18 cellular contexts compared by ENCODE assay signal in genomic region chr22:35612903-35613302, GRCh38. TPM values are rescaled to one million over a fixed set of nuclear protein-coding genes. Genes with fewer than 3 reads are reported as not detected.
DNase-seq lines count a peak whose midpoint lies in the region; ATAC-seq and TF ChIP-seq lines count a peak whose summit lies in the region.
"Had no signal": no experiment of that assay in that cellular context is flagged by ENCODE, and none has a peak within 500 bp of the region (broad histone marks: within the 10 kb centered on the region; RNA-seq: fewer than 3 reads in every experiment).

No MANE protein-coding gene starts in this region.

- no peak overlapping the region for H3K4me2 ChIP-seq in mesenchymal stem cell (ENCODE audit: low read length, poor library complexity, severe bottlenecking)

- H2BK15ac ChIP-seq in mesenchymal stem cell (ENCODE audit: low read depth, poor library complexity, severe bottlenecking) = no peak overlapping the region

- H3K27ac ChIP-seq in left ventricle myocardium inferior (replicated peaks) = peak overlapping the region; percentile 92
- H3K27ac ChIP-seq in mesenchymal stem cell (ENCODE audit: low read length, poor library complexity, severe bottlenecking) = no peak overlapping the region
- H3K27ac ChIP-seq: BLaER1, Peyer's patch had no signal

- H2AK5ac ChIP-seq in mesenchymal stem cell (ENCODE audit: low read length, severe bottlenecking) = no peak overlapping the region

- H3K9me3 Mint-ChIP-seq in activated CD8-positive, alpha-beta memory T cell treated with anti-CD3 and anti-CD28 coated beads, Interleukin-2, amount 10 ng/mL, durations not matched to agents 7 days and 5 days (ENCODE audit: low read depth) = no peaks in the 10 kb centered on the region
- H3K9me3 Mint-ChIP-seq in activated T-cell treated with anti-CD3 and anti-CD28 coated beads, Interleukin-2, amount 50 U/mL, for 24 hours = no peaks in the 10 kb centered on the region

- no peak overlapping the region for H2BK5ac ChIP-seq in mesenchymal stem cell (ENCODE audit: low read depth, low read length, poor library complexity, severe bottlenecking)

- H4K8ac ChIP-seq in mesenchymal stem cell (ENCODE audit: low read length) = no peak overlapping the region

- no peak overlapping the region for H3K14ac ChIP-seq in mesenchymal stem cell (ENCODE audit: low read length in 2 of 2)

- no peak overlapping the region for H3K4me3 Mint-ChIP-seq in activated CD8-positive, alpha-beta memory T cell treated with anti-CD3 and anti-CD28 coated beads, Interleukin-2, amount 10 ng/mL, durations not matched to agents 7 days and 5 days
- no peak overlapping the region for H3K4me3 Mint-ChIP-seq in activated T-cell treated with anti-CD3 and anti-CD28 coated beads, Interleukin-2, amount 50 U/mL, for 24 hours

- H3K36me3 ChIP-seq in left ventricle myocardium inferior (peaks cover 24% of the 10 kb centered on the region), mesenchymal stem cell (ENCODE audit: control insufficient read depth in 1 of 2, insufficient read depth in 2 of 2, low read depth in 1 of 2, low read length in 2 of 2) (no peaks in the 10 kb centered on the region)
- H3K36me3 ChIP-seq: BLaER1, HAP-1, Peyer's patch had no signal

- TF ChIP-seq CTCF in left ventricle myocardium inferior (IDR thresholded peaks at IDR 0.05; ENCODE audit: borderline replicate concordance) = no peak

- H2BK120ac ChIP-seq in mesenchymal stem cell (ENCODE audit: low read depth, low read length) = no peak overlapping the region

- no peaks in the 10 kb centered on the region for H3K9me3 ChIP-seq in left ventricle myocardium inferior (replicated peaks)
- no peaks in the 10 kb centered on the region for H3K9me3 ChIP-seq in mesenchymal stem cell (ENCODE audit: control insufficient read depth, low read length)
- H3K9me3 ChIP-seq: BLaER1, HAP-1, Peyer's patch had no signal

- peaks cover 20% of the 10 kb centered on the region for H3K27me3 Mint-ChIP-seq in activated CD8-positive, alpha-beta memory T cell treated with anti-CD3 and anti-CD28 coated beads, Interleukin-2, amount 10 ng/mL, durations not matched to agents 7 days and 5 days
- H3K27me3 Mint-ChIP-seq in activated T-cell treated with anti-CD3 and anti-CD28 coated beads, Interleukin-2, amount 50 U/mL, for 24 hours = peaks cover 21% of the 10 kb centered on the region

- no peak for ATAC-seq in activated CD8-positive, alpha-beta memory T cell treated with anti-CD3 and anti-CD28 coated beads, Interleukin-2, amount 10 ng/mL, durations not matched to agents 7 days and 5 days
- ATAC-seq in GM21526 (IDR thresholded peaks at IDR 0.05; ENCODE audit: low FRiP score, unreplicated experiment) (no peak), HG03108 (IDR thresholded peaks at IDR 0.05; ENCODE audit: unreplicated experiment) (no peak)
- ATAC-seq: K562 had no signal

- H3K4ac ChIP-seq in mesenchymal stem cell (ENCODE audit: low read depth in 1 of 2, low read length in 2 of 2) = no peak overlapping the region

- no peak overlapping the region for H3K23ac ChIP-seq in mesenchymal stem cell (ENCODE audit: low read length in 2 of 2)

- no peaks in the 10 kb centered on the region for H3K79me1 ChIP-seq in mesenchymal stem cell (replicated peaks; ENCODE audit: low read length, poor library complexity, severe bottlenecking)

- no peak overlapping the region for H2AFZ ChIP-seq in mesenchymal stem cell (ENCODE audit: low read depth, low read length)

- peaks cover 26% of the 10 kb centered on the region for H3K4me1 Mint-ChIP-seq in activated CD8-positive, alpha-beta memory T cell treated with anti-CD3 and anti-CD28 coated beads, Interleukin-2, amount 10 ng/mL, durations not matched to agents 7 days and 5 days
- H3K4me1 Mint-ChIP-seq in activated T-cell treated with anti-CD3 and anti-CD28 coated beads, Interleukin-2, amount 50 U/mL, for 24 hours (ENCODE audit: low read depth) = peaks cover 27% of the 10 kb centered on the region

- no peak overlapping the region for H2BK12ac ChIP-seq in mesenchymal stem cell (ENCODE audit: low read length in 2 of 2)

- WGBS in mesenchymal stem cell = 93% methylated on average over 12 of the region's 12 CpGs

- intact Hi-C loops in left ventricle myocardium inferior (cut with micrococcal nuclease) = no loop called here

- no peak for DNase-seq in activated CD8-positive, alpha-beta memory T cell treated with anti-CD3 and anti-CD28 coated beads, Interleukin-2, amount 10 ng/mL, durations not matched to agents 7 days and 5 days
- DNase-seq in activated CD8-positive, alpha-beta memory T cell treated with anti-CD3 and anti-CD28 coated beads, Interleukin-2, amount 50 U/mL, for 4 hours = no peak
- peak; percentile 63 for DNase-seq in left ventricle myocardium inferior
- DNase-seq in mesenchymal stem cell = no peak
- DNase-seq in activated T-cell treated with anti-CD3 and anti-CD28 coated beads, Interleukin-2, amount 50 U/mL, for 24 hours = no peak
- DNase-seq in GM19238 (ENCODE audit: insufficient read length, low spot score) = no peak
- DNase-seq: 8988T, DMS79 treated with DMSO at 0.1 percent for 48 hours, NCI-H2081 treated with DMSO at 0.1 percent for 48 hours, NCI-H510A treated with DMSO at 0.1 percent for 48 hours, Peyer's patch, SHP77 had no signal

- H3K27me3 ChIP-seq in left ventricle myocardium inferior (ENCODE audit: low read depth) (no peaks in the 10 kb centered on the region), mesenchymal stem cell (ENCODE audit: control insufficient read depth in 1 of 2, insufficient read depth in 1 of 2, low read length in 2 of 2) (peaks cover 35 to 54% of the 10 kb centered on the region in 2 experiments)
- H3K27me3 ChIP-seq: BLaER1, Peyer's patch had no signal

- H3K9ac ChIP-seq in mesenchymal stem cell (ENCODE audit: low read length) = no peak overlapping the region
- H3K9ac ChIP-seq: BLaER1 had no signal

- peak overlapping the region; percentile 31 for H3K27ac Mint-ChIP-seq in activated CD8-positive, alpha-beta memory T cell treated with anti-CD3 and anti-CD28 coated beads, Interleukin-2, amount 10 ng/mL, durations not matched to agents 7 days and 5 days
- no peak overlapping the region for H3K27ac Mint-ChIP-seq in activated T-cell treated with anti-CD3 and anti-CD28 coated beads, Interleukin-2, amount 50 U/mL, for 24 hours

- H3K4me1 ChIP-seq in left ventricle myocardium inferior = peaks cover 53% of the 10 kb centered on the region
- no peaks in the 10 kb centered on the region for H3K4me1 ChIP-seq in mesenchymal stem cell (ENCODE audit: control insufficient read depth, insufficient read depth, low read depth, low read length)
- H3K4me1 ChIP-seq: HAP-1 had no signal

- peak overlapping the region; percentile 68 for H3K4me3 ChIP-seq in left ventricle myocardium inferior
- H3K4me3 ChIP-seq in mesenchymal stem cell (ENCODE audit: insufficient read depth in 1 of 2, low read depth in 1 of 2, low read length in 2 of 2) = no peak overlapping the region
- H3K4me3 ChIP-seq: BLaER1, HAP-1, K562, Peyer's patch had no signal

- CTCF ChIA-PET in activated CD8-positive, alpha-beta memory T cell treated with anti-CD3 and anti-CD28 coated beads, Interleukin-2, amount 10 ng/mL, durations not matched to agents 7 days and 5 days (lab: Charles Lee) = no interaction called here

- H3K18ac ChIP-seq in mesenchymal stem cell (ENCODE audit: low read depth in 1 of 2, low read length in 2 of 2) = no peak overlapping the region

- peak overlapping the region; percentile 37 for H4K91ac ChIP-seq in mesenchymal stem cell (ENCODE audit: low read length)

- no peaks in the 10 kb centered on the region for H3K36me3 Mint-ChIP-seq in activated CD8-positive, alpha-beta memory T cell treated with anti-CD3 and anti-CD28 coated beads, Interleukin-2, amount 10 ng/mL, durations not matched to agents 7 days and 5 days
- H3K36me3 Mint-ChIP-seq in activated T-cell treated with anti-CD3 and anti-CD28 coated beads, Interleukin-2, amount 50 U/mL, for 24 hours (ENCODE audit: low read depth) = no peaks in the 10 kb centered on the region

RNA-seq across cellular contexts. Expression of gene MB, which starts 4.2 kb away (rescaled TPM):
- total RNA-seq in activated CD8-positive, alpha-beta memory T cell treated with anti-CD3 and anti-CD28 coated beads, Interleukin-2, amount 10 ng/mL, durations not matched to agents 7 days and 5 days = 1 to 10 TPM in 1 of 2 experiments, not detected in 1; 2.6 TPM
- total RNA-seq in left ventricle myocardium inferior = 16,708 TPM
- polyA plus RNA-seq in mesenchymal stem cell (2013, experiment 1 of 2) = not detected
- polyA plus RNA-seq in mesenchymal stem cell (2013, experiment 2 of 2) = not detected
- total RNA-seq: G401, K562 had no signal
- polyA plus RNA-seq: K562 had no signal

RNA-seq across cellular contexts. Expression of gene APOL6, which starts 35.3 kb away (rescaled TPM):
- total RNA-seq in activated CD8-positive, alpha-beta memory T cell treated with anti-CD3 and anti-CD28 coated beads, Interleukin-2, amount 10 ng/mL, durations not matched to agents 7 days and 5 days = 10 to 100 TPM; 59.9 to 65.2 TPM
- 4.8 TPM for total RNA-seq in left ventricle myocardium inferior
- 17.2 TPM for polyA plus RNA-seq in mesenchymal stem cell (2013, experiment 1 of 2)
- polyA plus RNA-seq in mesenchymal stem cell (2013, experiment 2 of 2) = 17.2 TPM

Comparison
In these comparisons a context has a peak if more than half of its experiments do, and no peak if none do; other contexts are left out.
1. RNA of gene MB, which starts 4.2 kb away (total RNA-seq): 16,708 TPM in left ventricle myocardium inferior (single experiment); 2.6 TPM in activated CD8-positive, alpha-beta memory T cell treated with anti-CD3 and anti-CD28 coated beads, Interleukin-2, amount 10 ng/mL, durations not matched to agents 7 days and 5 days; every median in the first group is over 1,000 times any median in the second.
2. RNA of gene APOL6, which starts 35.3 kb away (total RNA-seq): 59.9 to 65.2 TPM in activated CD8-positive, alpha-beta memory T cell treated with anti-CD3 and anti-CD28 coated beads, Interleukin-2, amount 10 ng/mL, durations not matched to agents 7 days and 5 days; 4.8 TPM in left ventricle myocardium inferior (single experiment); every median in the first group is over 10 times any median in the second.